ENCODE assay signal across 24 cellular contexts in genomic region chr17:58969612-58970011, GRCh38.
"Had no signal": no experiment of that assay in that cellular context is flagged by ENCODE, and none has a peak within 500 bp of the region (broad histone marks: within the 10 kb centered on the region; RNA-seq: fewer than 3 reads in every experiment).

No MANE protein-coding gene starts in this region.

- DNase-seq: activated CD4-positive, alpha-beta T cell treated with anti-CD3 and anti-CD28 coated beads for 36 hours; activated CD4-positive, alpha-beta T cell treated with anti-CD3 and anti-CD28 coated beads, Interleukin-2, amount 50 U/mL, for 48 hours; activated naive CD4-positive, alpha-beta T cell; activated naive CD8-positive, alpha-beta T cell treated with anti-CD3 and anti-CD28 coated beads for 36 hours; activated T-cell treated with anti-CD3 and anti-CD28 coated beads, Interleukin-2, amount 50 U/mL, for 1 hour; amniotic stem cell; brain microvascular endothelial cell; central memory CD4-positive, alpha-beta T cell; heart right ventricle; left ventricle myocardium superior; pancreas; right lobe of liver; stimulated activated CD4-positive, alpha-beta T cell treated with anti-CD3 and anti-CD28 coated beads, Interleukin-4, amount 100 ng/mL, for 24 hours; testis had no signal

- H3K4me3 Mint-ChIP-seq: activated CD4-positive, alpha-beta T cell treated with anti-CD3 and anti-CD28 coated beads for 36 hours; activated naive CD8-positive, alpha-beta T cell treated with anti-CD3 and anti-CD28 coated beads for 36 hours; activated T-helper 17 cell treated with anti-CD3 and anti-CD28 coated beads, Interleukin-2, amount 50 U/mL, for 72 hours; neural crest cell; stimulated activated effector memory CD8-positive, alpha-beta T cell treated with anti-CD3 and anti-CD28 coated beads, Interleukin-12 subunit alpha, Interleukin-12 subunit beta, amount 100 ng/mL, for 72 hours; T-helper 2 cell treated with Interferon-gamma antibody and Interleukin-4, amounts not matched to agents 5 μg/mL and 100 μg/mL, for 36 hours; type B pancreatic cell; WTC11 had no signal

- H3K9me3 ChIP-seq: gastroesophageal sphincter, heart right ventricle, pancreas, right lobe of liver, testis had no signal

- H3K9me3 Mint-ChIP-seq: activated naive CD8-positive, alpha-beta T cell treated with anti-CD3 and anti-CD28 coated beads for 36 hours; activated T-helper 17 cell treated with anti-CD3 and anti-CD28 coated beads, Interleukin-2, amount 50 U/mL, for 72 hours; neural crest cell; stimulated activated effector memory CD8-positive, alpha-beta T cell treated with anti-CD3 and anti-CD28 coated beads, Interleukin-12 subunit alpha, Interleukin-12 subunit beta, amount 100 ng/mL, for 72 hours; T-helper 2 cell treated with Interferon-gamma antibody and Interleukin-4, amounts not matched to agents 5 μg/mL and 100 μg/mL, for 36 hours; type B pancreatic cell; WTC11 had no signal

- H3K4me1 Mint-ChIP-seq: activated T-helper 17 cell treated with anti-CD3 and anti-CD28 coated beads, Interleukin-2, amount 50 U/mL, for 72 hours had no signal

- H3K27ac ChIP-seq: brain microvascular endothelial cell, gastroesophageal sphincter, heart right ventricle, right lobe of liver, testis had no signal

- FAIRE-seq: colon, pancreas, TTC549 had no signal

- H3K4me1 ChIP-seq: gastroesophageal sphincter, heart right ventricle, pancreas, right lobe of liver, testis had no signal

- H3K27ac Mint-ChIP-seq: activated CD4-positive, alpha-beta T cell treated with anti-CD3 and anti-CD28 coated beads for 36 hours; activated naive CD8-positive, alpha-beta T cell treated with anti-CD3 and anti-CD28 coated beads for 36 hours; activated T-helper 17 cell treated with anti-CD3 and anti-CD28 coated beads, Interleukin-2, amount 50 U/mL, for 72 hours; stimulated activated effector memory CD8-positive, alpha-beta T cell treated with anti-CD3 and anti-CD28 coated beads, Interleukin-12 subunit alpha, Interleukin-12 subunit beta, amount 100 ng/mL, for 72 hours; T-helper 2 cell treated with Interferon-gamma antibody and Interleukin-4, amounts not matched to agents 5 μg/mL and 100 μg/mL, for 36 hours; type B pancreatic cell; WTC11 had no signal

- H3K36me3 ChIP-seq: brain microvascular endothelial cell, gastroesophageal sphincter, heart right ventricle, pancreas, right lobe of liver had no signal

- H3K27me3 Mint-ChIP-seq: activated CD4-positive, alpha-beta T cell treated with anti-CD3 and anti-CD28 coated beads for 36 hours; activated naive CD8-positive, alpha-beta T cell treated with anti-CD3 and anti-CD28 coated beads for 36 hours; activated T-helper 17 cell treated with anti-CD3 and anti-CD28 coated beads, Interleukin-2, amount 50 U/mL, for 72 hours; type B pancreatic cell had no signal

- H3K36me3 Mint-ChIP-seq: activated naive CD8-positive, alpha-beta T cell treated with anti-CD3 and anti-CD28 coated beads for 36 hours; stimulated activated effector memory CD8-positive, alpha-beta T cell treated with anti-CD3 and anti-CD28 coated beads, Interleukin-12 subunit alpha, Interleukin-12 subunit beta, amount 100 ng/mL, for 72 hours; type B pancreatic cell; WTC11 had no signal

- H3K4me3 ChIP-seq: gastroesophageal sphincter, heart right ventricle, pancreas, right lobe of liver, smooth muscle cell, testis had no signal

- ATAC-seq: activated CD4-positive, alpha-beta T cell treated with anti-CD3 and anti-CD28 coated beads for 36 hours; activated T-helper 17 cell treated with anti-CD3 and anti-CD28 coated beads, Interleukin-2, amount 50 U/mL, for 72 hours; gastroesophageal sphincter; heart right ventricle; left ventricle myocardium superior; right lobe of liver; stimulated activated effector memory CD8-positive, alpha-beta T cell treated with anti-CD3 and anti-CD28 coated beads, Interleukin-12 subunit alpha, Interleukin-12 subunit beta, amount 100 ng/mL, for 72 hours; WTC11 had no signal

- H3K4me2 ChIP-seq: smooth muscle cell had no signal

- H3K27me3 ChIP-seq: brain microvascular endothelial cell, gastroesophageal sphincter, heart right ventricle, pancreas, right lobe of liver, testis had no signal
